In genomic region chr15:59296181-59296617, GRCh38 we compare ENCODE assay signal across 9 cellular contexts.
DNase-seq lines count a peak whose midpoint lies in the region; ATAC-seq and TF ChIP-seq lines count a peak whose summit lies in the region.
"Had no signal": no experiment of that assay in that cellular context is flagged by ENCODE, and none has a peak within 500 bp of the region (broad histone marks: within the 10 kb centered on the region; RNA-seq: fewer than 3 reads in every experiment).

No MANE protein-coding gene starts in this region.

- H3K36me3 ChIP-seq in lower lobe of right lung (no peaks in the 10 kb centered on the region), transverse colon (no peaks in the 10 kb centered on the region)

- DNase-seq in activated CD8-positive, alpha-beta T cell treated with anti-CD3 and anti-CD28 coated beads, Interleukin-2, amount 10 ng/mL, durations not matched to agents 7 days and 5 days = no peak
- no peak for DNase-seq in activated CD8-positive, alpha-beta T cell treated with anti-CD3 and anti-CD28 coated beads for 36 hours
- DNase-seq in MCF 10A (ENCODE audit: unreplicated experiment) = peak; percentile 63
- no peak for DNase-seq in lower lobe of right lung
- DNase-seq in transverse colon = no peak
- no peak for DNase-seq in central memory CD4-positive, alpha-beta T cell
- no peak for DNase-seq in NCI-H1436 treated with DMSO at 0.1 percent for 48 hours (lab: John Stamatoyannopoulos, UW)

- WGBS in transverse colon (ENCODE audit: low coverage in 1 of 2), 2 donors = 54 to 64% methylated on average over 3 to 6 of the region's 6 CpGs

- H3K27ac ChIP-seq in lower lobe of right lung (peak overlapping the region; percentile 36), transverse colon (peak overlapping the region; percentile 67 to 76 (median 74))

- H3K4me1 ChIP-seq in lower lobe of right lung = peaks cover 36% of the 10 kb centered on the region
- H3K4me1 ChIP-seq in transverse colon = peaks cover 10 to 76% (median 42%) of the 10 kb centered on the region in 4 donors

- peak overlapping the region; percentile 3 for H3K27ac Mint-ChIP-seq in activated CD8-positive, alpha-beta T cell treated with anti-CD3 and anti-CD28 coated beads, Interleukin-2, amount 10 ng/mL, durations not matched to agents 7 days and 5 days
- H3K27ac Mint-ChIP-seq in activated CD8-positive, alpha-beta T cell treated with anti-CD3 and anti-CD28 coated beads for 36 hours = no peak overlapping the region
- peak overlapping the region; percentile 87 for H3K27ac Mint-ChIP-seq in MCF 10A (ENCODE audit: low read depth, unreplicated experiment)
- H3K27ac Mint-ChIP-seq: activated naive CD4-positive, alpha-beta T cell treated with anti-CD3 and anti-CD28 coated beads, Interleukin-2, amount 50 U/mL, for 72 hours had no signal

- no peaks in the 10 kb centered on the region for H3K27me3 ChIP-seq in lower lobe of right lung (ENCODE audit: low read depth)
- no peaks in the 10 kb centered on the region for H3K27me3 ChIP-seq in transverse colon

- BruUV-seq in MCF 10A (replicated peaks; lab: Mats Ljungman, UMichigan) = no TSS peak

- POLR2A ChIA-PET in activated CD8-positive, alpha-beta T cell treated with anti-CD3 and anti-CD28 coated beads, Interleukin-2, amount 10 ng/mL, durations not matched to agents 7 days and 5 days (lab: Charles Lee) = interaction anchor here (1.1 kb wide), 1 partner anchor 13 kb away, joined by 4 read pairs; no protein-coding TSS in a partner anchor
- POLR2A ChIA-PET in activated CD8-positive, alpha-beta T cell treated with anti-CD3 and anti-CD28 coated beads for 36 hours (lab: Charles Lee) = no interaction called here
- POLR2A ChIA-PET in MCF 10A (lab: Yijun Ruan, JAX) = interaction anchor here (0.6 to 8.4 kb wide), 13 partner anchors 8 to 160 kb away, joined by 3 to 120 read pairs (median 5); partner anchors contain the start of gene MYO1E

- H3K9me3 ChIP-seq in lower lobe of right lung = no peaks in the 10 kb centered on the region
- no peaks in the 10 kb centered on the region for H3K9me3 ChIP-seq in transverse colon

- no peak for TF ChIP-seq POLR2A in transverse colon (IDR thresholded peaks at IDR 0.05)

- intact Hi-C loops in activated CD8-positive, alpha-beta T cell treated with anti-CD3 and anti-CD28 coated beads for 36 hours (cut with micrococcal nuclease) = loop anchor here (5.0 kb wide), 1 partner anchor 39 kb away; no protein-coding TSS in a partner anchor
- intact Hi-C loops in MCF 10A (cut with micrococcal nuclease) = loop anchor here (5.0 kb wide), 1 partner anchor 49 kb away; no protein-coding TSS in a partner anchor
- intact Hi-C loops in lower lobe of right lung (cut with DNase I) = no loop called here
- intact Hi-C loops in transverse colon (cut with DNase I; ENCODE audit: low total_unique reads) = no loop called here

- no peak for ATAC-seq in activated CD8-positive, alpha-beta T cell treated with anti-CD3 and anti-CD28 coated beads, Interleukin-2, amount 10 ng/mL, durations not matched to agents 7 days and 5 days
- no peak for ATAC-seq in activated CD8-positive, alpha-beta T cell treated with anti-CD3 and anti-CD28 coated beads for 36 hours
- ATAC-seq in lower lobe of right lung (no peak), GM19397 (IDR thresholded peaks at IDR 0.05; ENCODE audit: unreplicated experiment) (no peak)
- ATAC-seq: activated naive CD4-positive, alpha-beta T cell treated with anti-CD3 and anti-CD28 coated beads, Interleukin-2, amount 50 U/mL, for 72 hours had no signal

- no peaks in the 10 kb centered on the region for H3K27me3 Mint-ChIP-seq in activated CD8-positive, alpha-beta T cell treated with anti-CD3 and anti-CD28 coated beads, Interleukin-2, amount 10 ng/mL, durations not matched to agents 7 days and 5 days (ENCODE audit: low read depth)
- peaks cover 3% of the 10 kb centered on the region for H3K27me3 Mint-ChIP-seq in activated CD8-positive, alpha-beta T cell treated with anti-CD3 and anti-CD28 coated beads for 36 hours
- no peaks in the 10 kb centered on the region for H3K27me3 Mint-ChIP-seq in MCF 10A (ENCODE audit: insufficient read depth, unreplicated experiment)

- TF ChIP-seq CTCF in activated CD8-positive, alpha-beta T cell treated with anti-CD3 and anti-CD28 coated beads for 36 hours (IDR thresholded peaks at IDR 0.05) = no peak
- no peak for TF ChIP-seq CTCF in MCF 10A (IDR thresholded peaks at IDR 0.05; ENCODE audit: unreplicated experiment)
- no peak for TF ChIP-seq CTCF in lower lobe of right lung (IDR thresholded peaks at IDR 0.05)
- TF ChIP-seq CTCF in transverse colon (IDR thresholded peaks at IDR 0.05) = no peak

- H3K4me1 Mint-ChIP-seq in activated CD8-positive, alpha-beta T cell treated with anti-CD3 and anti-CD28 coated beads, Interleukin-2, amount 10 ng/mL, durations not matched to agents 7 days and 5 days (ENCODE audit: low read depth) = peaks cover 50% of the 10 kb centered on the region
- peaks cover 39% of the 10 kb centered on the region for H3K4me1 Mint-ChIP-seq in activated CD8-positive, alpha-beta T cell treated with anti-CD3 and anti-CD28 coated beads for 36 hours (ENCODE audit: low read depth)
- peaks cover 62% of the 10 kb centered on the region for H3K4me1 Mint-ChIP-seq in MCF 10A (ENCODE audit: insufficient read depth, unreplicated experiment)

- peaks cover 22% of the 10 kb centered on the region for H3K36me3 Mint-ChIP-seq in activated CD8-positive, alpha-beta T cell treated with anti-CD3 and anti-CD28 coated beads, Interleukin-2, amount 10 ng/mL, durations not matched to agents 7 days and 5 days (ENCODE audit: low read depth)
- H3K36me3 Mint-ChIP-seq in activated CD8-positive, alpha-beta T cell treated with anti-CD3 and anti-CD28 coated beads for 36 hours (ENCODE audit: low read depth) = no peaks in the 10 kb centered on the region
- H3K36me3 Mint-ChIP-seq in MCF 10A (ENCODE audit: insufficient read depth, unreplicated experiment) = peaks cover 7% of the 10 kb centered on the region
- H3K36me3 Mint-ChIP-seq: activated naive CD4-positive, alpha-beta T cell treated with anti-CD3 and anti-CD28 coated beads, Interleukin-2, amount 50 U/mL, for 72 hours had no signal

- H3K4me3 ChIP-seq in lower lobe of right lung (no peak overlapping the region), transverse colon (no peak overlapping the region)

- CTCF ChIA-PET in activated CD8-positive, alpha-beta T cell treated with anti-CD3 and anti-CD28 coated beads, Interleukin-2, amount 10 ng/mL, durations not matched to agents 7 days and 5 days (lab: Charles Lee) = interaction anchor here (1.2 kb wide), 1 partner anchor 22 kb away, joined by 3 read pairs; no protein-coding TSS in a partner anchor
- CTCF ChIA-PET in activated CD8-positive, alpha-beta T cell treated with anti-CD3 and anti-CD28 coated beads for 36 hours (lab: Charles Lee) = no interaction called here
- CTCF ChIA-PET in MCF 10A (lab: Yijun Ruan, JAX) = interaction anchor here (1.2 to 3.0 kb wide), 3 partner anchors 9 to 27 kb away, joined by 4 to 26 read pairs (median 7); no protein-coding TSS in a partner anchor

- in situ Hi-C loops in transverse colon (cut with MboI; ENCODE audit: low pct_ligation_motif_present in 1 of 4, low pct_unique_long_range_greater_than_20kb in 1 of 4, low sequenced_read_pairs in 3 of 4) = no loop called here

- no peak overlapping the region for H3K4me3 Mint-ChIP-seq in activated CD8-positive, alpha-beta T cell treated with anti-CD3 and anti-CD28 coated beads, Interleukin-2, amount 10 ng/mL, durations not matched to agents 7 days and 5 days
- H3K4me3 Mint-ChIP-seq in activated CD8-positive, alpha-beta T cell treated with anti-CD3 and anti-CD28 coated beads for 36 hours = no peak overlapping the region
- no peak overlapping the region for H3K4me3 Mint-ChIP-seq in MCF 10A (ENCODE audit: unreplicated experiment)

- no peaks in the 10 kb centered on the region for H3K9me3 Mint-ChIP-seq in activated CD8-positive, alpha-beta T cell treated with anti-CD3 and anti-CD28 coated beads, Interleukin-2, amount 10 ng/mL, durations not matched to agents 7 days and 5 days (ENCODE audit: insufficient read depth)
- peaks cover 1% of the 10 kb centered on the region for H3K9me3 Mint-ChIP-seq in activated CD8-positive, alpha-beta T cell treated with anti-CD3 and anti-CD28 coated beads for 36 hours
- H3K9me3 Mint-ChIP-seq in MCF 10A (ENCODE audit: unreplicated experiment) = no peaks in the 10 kb centered on the region
- H3K9me3 Mint-ChIP-seq: activated naive CD4-positive, alpha-beta T cell treated with anti-CD3 and anti-CD28 coated beads, Interleukin-2, amount 50 U/mL, for 72 hours had no signal

- TF ChIP-seq EP300 in transverse colon (IDR thresholded peaks at IDR 0.05; ENCODE audit: low read depth) = no peak

Comparison
In these comparisons a context has a peak if more than half of its experiments do, and no peak if none do; other contexts are left out.
1. intact Hi-C loops: an anchor here in activated CD8-positive, alpha-beta T cell treated with anti-CD3 and anti-CD28 coated beads for 36 hours (5.0 kb wide) and MCF 10A (5.0 kb wide); none called in lower lobe of right lung and transverse colon.